ENCODE assay signal across 8 cellular contexts in the genomic region with DNA sequence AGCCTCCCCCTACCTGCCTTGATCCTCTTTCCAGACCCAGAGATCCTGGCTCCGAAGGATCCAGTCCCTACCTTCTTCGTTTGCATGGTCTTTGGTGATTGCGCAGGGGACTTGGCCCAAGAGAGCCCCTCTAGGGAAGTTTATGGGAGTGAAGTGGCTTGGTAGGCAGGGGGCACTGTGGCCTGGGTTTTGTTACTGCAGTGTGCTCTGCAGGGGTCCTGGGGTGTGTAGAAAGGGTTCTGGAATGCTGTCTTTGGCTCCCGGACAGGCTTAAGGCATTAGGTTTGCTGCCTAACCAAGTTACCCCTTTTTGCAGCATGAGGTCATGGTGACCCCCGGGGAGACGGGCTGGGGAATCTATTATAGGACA. TPM values are rescaled to one million over a fixed set of nuclear protein-coding genes. Genes with fewer than 3 reads are reported as not detected.
DNase-seq lines count a peak whose midpoint lies in the region; ATAC-seq and TF ChIP-seq lines count a peak whose summit lies in the region.

No MANE protein-coding gene starts in this region.

- CTCF ChIA-PET in BJ (lab: Yijun Ruan, JAX), result interaction anchor here (0.9 to 1.4 kb wide), 2 partner anchors 9 to 39 kb away, joined by 5 read pairs; no protein-coding TSS in a partner anchor

- POLR2A ChIA-PET in BJ (lab: Charles Lee), result interaction anchor here (0.5 to 0.6 kb wide), 2 partner anchors 91 to 1935 kb away, joined by 3 to 4 read pairs; no protein-coding TSS in a partner anchor

- H3K27ac Mint-ChIP-seq in IgD-negative memory B cell (peak overlapping the region; percentile 53 to 86 (median 78)), nephron (peak overlapping the region in 1 of 3 experiments; percentile 36)

- H3K27ac ChIP-seq in colonic mucosa, result no peak overlapping the region

- H3K4me1 ChIP-seq in colonic mucosa, result peaks cover 12% of the 10 kb centered on the region

- H3K4me1 Mint-ChIP-seq in IgD-negative memory B cell (peaks cover 23 to 41% (median 38%) of the 10 kb centered on the region in 3 donors), nephron (peaks cover 45% of the 10 kb centered on the region)

- intact Hi-C loops in colonic mucosa (cut with DNase I), result no loop called here

- TF ChIP-seq CTCF in BJ (IDR thresholded peaks at IDR 0.05; ENCODE audit: insufficient read depth, low read depth, low read length) (peak; percentile 49), colonic mucosa (IDR thresholded peaks at IDR 0.05) (no peak), nephron (IDR thresholded peaks at IDR 0.05; ENCODE audit: unreplicated experiment in 3 of 3) (no peak)

- DNase-seq in BJ (ENCODE audit: low read depth) (no peak), colonic mucosa (no peak), NCI-H774 (lab: John Stamatoyannopoulos, UW) (no peak), erythroblast (lab: John Stamatoyannopoulos, UW) (no peak)

- H3K9me3 Mint-ChIP-seq in IgD-negative memory B cell (no peaks in the 10 kb centered on the region), nephron (no peaks in the 10 kb centered on the region)

- H3K36me3 ChIP-seq in BJ (ENCODE audit: control insufficient read depth, insufficient read depth, low read length) (peaks cover 17% of the 10 kb centered on the region), colonic mucosa (no peaks in the 10 kb centered on the region)

- no peak for ATAC-seq in HG02884 (IDR thresholded peaks at IDR 0.05; ENCODE audit: unreplicated experiment)
- no peak for ATAC-seq in HG02938 (IDR thresholded peaks at IDR 0.05; ENCODE audit: unreplicated experiment)

- H3K27me3 ChIP-seq in BJ (ENCODE audit: control insufficient read depth, insufficient read depth, low read length), result no peaks in the 10 kb centered on the region
- peaks cover 10% of the 10 kb centered on the region for H3K27me3 ChIP-seq in colonic mucosa

- peak overlapping the region; percentile 37 to 57 for H3K9ac ChIP-seq in colonic mucosa (ENCODE audit: low read depth in 2 of 2, low read length in 2 of 2)

- no peak for TF ChIP-seq POLR2A in erythroblast (IDR thresholded peaks at IDR 0.05; ENCODE audit: low read length)

- peak overlapping the region; percentile 39 for H3K4me3 ChIP-seq in BJ (ENCODE audit: low read depth, low read length)
- peak overlapping the region; percentile 37 for H3K4me3 ChIP-seq in colonic mucosa

- H3K36me3 Mint-ChIP-seq in IgD-negative memory B cell, result no peaks in the 10 kb centered on the region
- H3K36me3 Mint-ChIP-seq in nephron (ENCODE audit: low read depth), result peaks cover 33% of the 10 kb centered on the region

- H3K9me3 ChIP-seq in colonic mucosa, result no peaks in the 10 kb centered on the region

- H3K4me3 Mint-ChIP-seq in IgD-negative memory B cell (peak overlapping the region; percentile 72 to 92 (median 86)), nephron (peak overlapping the region; percentile 78 to 83 (median 81))

- no peaks in the 10 kb centered on the region for H3K27me3 Mint-ChIP-seq in IgD-negative memory B cell
- H3K27me3 Mint-ChIP-seq in nephron (ENCODE audit: low read depth), result peaks cover 3% of the 10 kb centered on the region

RNA-seq across cellular contexts. Expression of a gene that starts 3.8 kb away (rescaled TPM):
- 48.3 and 73.3 TPM in 2 replicates for polyA plus RNA-seq in BJ (2011; rRNA removed)
- polyA minus RNA-seq in BJ (2011; rRNA and poly(A)+ RNA removed), result 49.7 and 51.1 TPM in 2 replicates
- 20.7 TPM for polyA plus RNA-seq in IgD-negative memory B cell
- 1 to 10 TPM; 4.2 to 6.6 TPM for total RNA-seq in colonic mucosa

RNA-seq across cellular contexts. Expression of a gene that starts 8.2 kb away (rescaled TPM):
- polyA plus RNA-seq in BJ (2011; rRNA removed) (not detected in 2 replicates), IgD-negative memory B cell (not detected)
- 0.09 TPM in 1 of 2 replicates, not detected in the other for polyA minus RNA-seq in BJ (2011; rRNA and poly(A)+ RNA removed)
- under 1 TPM in 1 of 2 donors, not detected in 1; 0.27 TPM for total RNA-seq in colonic mucosa

RNA-seq across cellular contexts. Expression of a gene that starts 56.7 kb away (rescaled TPM):
- polyA plus RNA-seq in BJ (2011; rRNA removed) (268 and 270 TPM in 2 replicates), IgD-negative memory B cell (119 TPM)
- polyA minus RNA-seq in BJ (2011; rRNA and poly(A)+ RNA removed), result 62.6 and 137 TPM in 2 replicates
- total RNA-seq in colonic mucosa, result 10 to 100 TPM; 53.4 to 83.6 TPM
